Comparison of ENCODE assay signal across 24 cellular contexts in genomic region chr5:159935946-159936345, GRCh38. TPM values are rescaled to one million over a fixed set of nuclear protein-coding genes. Genes with fewer than 3 reads are reported as not detected.
"Had no signal": no experiment of that assay in that cellular context is flagged by ENCODE, and none has a peak within 500 bp of the region (broad histone marks: within the 10 kb centered on the region; RNA-seq: fewer than 3 reads in every experiment).

No MANE protein-coding gene starts in this region.

- H3K36me3 Mint-ChIP-seq: immature natural killer cell; memory B cell; naive thymus-derived CD4-positive, alpha-beta T cell; natural killer cell treated with Interleukin-12 subunit alpha and Interleukin-12 subunit beta and Interleukin-15 and Interleukin-18, amount 100 ng/mL, for 72 hours; stimulated activated effector memory CD8-positive, alpha-beta T cell treated with anti-CD3 and anti-CD28 coated beads, Interleukin-12 subunit alpha, Interleukin-12 subunit beta, amount 100 ng/mL, for 72 hours had no signal

- H3K27ac Mint-ChIP-seq: immature natural killer cell; memory B cell; naive thymus-derived CD4-positive, alpha-beta T cell; natural killer cell treated with Interleukin-12 subunit alpha and Interleukin-12 subunit beta and Interleukin-15 and Interleukin-18, amount 100 ng/mL, for 72 hours; progenitor cell of endocrine pancreas; stimulated activated effector memory CD8-positive, alpha-beta T cell treated with anti-CD3 and anti-CD28 coated beads, Interleukin-12 subunit alpha, Interleukin-12 subunit beta, amount 100 ng/mL, for 72 hours; stimulated activated naive CD8-positive, alpha-beta T cell treated with anti-CD3 and anti-CD28 coated beads, Interleukin-15, Interleukin-2, amounts not matched to agents 100 ng/mL and 50 ng/mL, for 24 hours had no signal

- ATAC-seq: naive thymus-derived CD4-positive, alpha-beta T cell; natural killer cell treated with Interleukin-12 subunit alpha and Interleukin-12 subunit beta and Interleukin-15 and Interleukin-18, amount 100 ng/mL, for 72 hours; stimulated activated effector memory CD8-positive, alpha-beta T cell treated with anti-CD3 and anti-CD28 coated beads, Interleukin-12 subunit alpha, Interleukin-12 subunit beta, amount 100 ng/mL, for 72 hours had no signal

- H3K9me3 ChIP-seq: left ventricle myocardium inferior, mucosa of descending colon, ovary, suprapubic skin, thoracic aorta, tibial artery, uterus had no signal

- H3K36me3 ChIP-seq: left ventricle myocardium inferior, ovary, suprapubic skin, thoracic aorta, tibial artery, uterus had no signal

- H3K4me3 ChIP-seq: left ventricle myocardium inferior, lung, mucosa of descending colon, ovary, skin epidermis, suprapubic skin, thoracic aorta, tibial artery, uterus had no signal

- H3K4me3 Mint-ChIP-seq: immature natural killer cell; memory B cell; naive thymus-derived CD4-positive, alpha-beta T cell; natural killer cell treated with Interleukin-12 subunit alpha and Interleukin-12 subunit beta and Interleukin-15 and Interleukin-18, amount 100 ng/mL, for 72 hours; stimulated activated effector memory CD8-positive, alpha-beta T cell treated with anti-CD3 and anti-CD28 coated beads, Interleukin-12 subunit alpha, Interleukin-12 subunit beta, amount 100 ng/mL, for 72 hours; stimulated activated naive CD8-positive, alpha-beta T cell treated with anti-CD3 and anti-CD28 coated beads, Interleukin-15, Interleukin-2, amounts not matched to agents 100 ng/mL and 50 ng/mL, for 24 hours had no signal

- H3K27me3 ChIP-seq: ovary, suprapubic skin, tibial artery, uterus had no signal

- H3K4me1 Mint-ChIP-seq: memory B cell had no signal

- H3K4me1 ChIP-seq: suprapubic skin, uterus had no signal

- DNase-seq: immature natural killer cell; left ventricle myocardium inferior; midbrain; mucosa of descending colon; naive thymus-derived CD4-positive, alpha-beta T cell; retina; right cardiac atrium; stimulated activated CD4-positive, alpha-beta T cell treated with anti-CD3 and anti-CD28 coated beads, Interleukin-12 subunit alpha, Interleukin-12 subunit beta, amount 100 ng/mL, for 4 hours; stimulated activated CD4-positive, alpha-beta T cell treated with anti-CD3 and anti-CD28 coated beads, Interleukin-15, amount 100 ng/mL, for 24 hours; stimulated activated CD4-positive, alpha-beta T cell treated with anti-CD3 and anti-CD28 coated beads, Interleukin-4, amount 100 ng/mL, for 24 hours; stimulated activated naive CD4-positive, alpha-beta T cell; tibial artery; trophoblast cell; uterus had no signal

- H3K9me3 Mint-ChIP-seq: memory B cell; natural killer cell treated with Interleukin-12 subunit alpha and Interleukin-12 subunit beta and Interleukin-15 and Interleukin-18, amount 100 ng/mL, for 72 hours; stimulated activated effector memory CD8-positive, alpha-beta T cell treated with anti-CD3 and anti-CD28 coated beads, Interleukin-12 subunit alpha, Interleukin-12 subunit beta, amount 100 ng/mL, for 72 hours; stimulated activated naive CD8-positive, alpha-beta T cell treated with anti-CD3 and anti-CD28 coated beads, Interleukin-15, Interleukin-2, amounts not matched to agents 100 ng/mL and 50 ng/mL, for 24 hours had no signal

- H3K27ac ChIP-seq: left ventricle myocardium inferior, ovary, suprapubic skin, thoracic aorta, tibial artery, uterus had no signal

RNA-seq across cellular contexts. Expression of gene ADRA1B, which starts 19.7 kb away (rescaled TPM):
- total RNA-seq: natural killer cell treated with Interleukin-12 subunit alpha and Interleukin-12 subunit beta and Interleukin-15 and Interleukin-18, amount 100 ng/mL, for 72 hours had no signal
- polyA plus RNA-seq: immature natural killer cell; naive thymus-derived CD4-positive, alpha-beta T cell had no signal
